In the genomic region with DNA sequence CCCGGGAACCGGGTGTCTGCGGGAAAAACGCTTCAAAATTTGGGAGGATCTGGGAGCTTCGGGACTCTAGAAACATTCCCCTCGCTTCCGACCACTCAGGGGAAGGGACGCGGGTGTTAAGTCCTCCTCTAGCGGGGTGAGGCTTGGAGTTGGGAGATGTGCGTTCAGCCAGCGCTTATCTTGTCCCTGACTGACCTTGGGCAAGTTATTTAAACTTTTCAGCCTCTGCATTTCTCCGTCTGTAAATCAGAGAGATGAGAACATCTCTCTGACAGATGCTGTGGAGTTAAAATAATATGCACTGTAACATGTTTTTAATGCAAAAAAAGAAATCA, we compare ENCODE assay signal across 9 cellular contexts.
DNase-seq lines count a peak whose midpoint lies in the region; TF ChIP-seq lines count a peak whose summit lies in the region.
"Had no signal": no experiment of that assay in that cellular context is flagged by ENCODE, and none has a peak within 500 bp of the region (broad histone marks: within the 10 kb centered on the region; RNA-seq: fewer than 3 reads in every experiment).

No MANE protein-coding gene starts in this region.

- H3K27me3 ChIP-seq in HAP-1 (ENCODE audit: low read depth) (no peaks in the 10 kb centered on the region), adipocyte (replicated peaks; ENCODE audit: control insufficient read depth, insufficient read depth, low read length) (no peaks in the 10 kb centered on the region), Peyer's patch (peaks cover 0 to 5% of the 10 kb centered on the region in 2 donors)

- H3K27ac ChIP-seq in skin epidermis: no peak overlapping the region
- no peak overlapping the region for H3K27ac ChIP-seq in Peyer's patch

- TF ChIP-seq POLR2A in Peyer's patch (IDR thresholded peaks at IDR 0.05): no peak

- no peaks in the 10 kb centered on the region for H3K9me3 ChIP-seq in HAP-1
- H3K9me3 ChIP-seq in adipocyte (ENCODE audit: control insufficient read depth, low read length): no peaks in the 10 kb centered on the region
- H3K9me3 ChIP-seq in Peyer's patch: no peaks in the 10 kb centered on the region

- in situ Hi-C loops in HAP-1 (cut with MboI; ENCODE audit: low sequenced_read_pairs): no loop called here

- DNase-seq in HAP-1 (ENCODE audit: low spot score in 2 of 2) (peak in 1 of 2 experiments; percentile 40), adipocyte (ENCODE audit: low read depth) (peak; percentile 25), NCI-H2196 treated with DMSO at 0.1 percent for 48 hours (lab: John Stamatoyannopoulos, UW; ENCODE audit: unreplicated experiment) (no peak), Peyer's patch (no peak)
- DNase-seq in activated CD4-positive, alpha-beta T cell treated with anti-CD3 and anti-CD28 coated beads for 48 hours: no peak
- DNase-seq: NCI-H226, T-helper 1 cell had no signal

- H3K4me1 ChIP-seq in HAP-1 (peaks cover 31% of the 10 kb centered on the region), adipocyte (ENCODE audit: control insufficient read depth, insufficient read depth, low read length) (peaks cover 8% of the 10 kb centered on the region), Peyer's patch (peaks cover 0 to 11% (median 0%) of the 10 kb centered on the region in 4 donors)

- H3K36me3 ChIP-seq in HAP-1 (replicated peaks): no peaks in the 10 kb centered on the region
- no peaks in the 10 kb centered on the region for H3K36me3 ChIP-seq in adipocyte (ENCODE audit: control insufficient read depth, insufficient read depth, low read length, severe bottlenecking)
- H3K36me3 ChIP-seq in Peyer's patch: no peaks in the 10 kb centered on the region

- peak overlapping the region; percentile 73 for H3K9ac ChIP-seq in adipocyte (ENCODE audit: low read length)

- peak overlapping the region; percentile 57 for H3K4me3 ChIP-seq in HAP-1
- peak overlapping the region; percentile 77 for H3K4me3 ChIP-seq in adipocyte (ENCODE audit: low read length)
- peak overlapping the region; percentile 49 for H3K4me3 ChIP-seq in iPS-11a (ENCODE audit: low read depth, low read length)
- H3K4me3 ChIP-seq in skin epidermis: peak overlapping the region in 4 of 7 experiments; percentile 5 to 36 (median 20)
- H3K4me3 ChIP-seq in Peyer's patch: peak overlapping the region in 2 of 4 donors; percentile 37 to 45

- TF ChIP-seq CTCF in Peyer's patch (IDR thresholded peaks at IDR 0.05): no peak
